1 cellular context compared by ENCODE assay signal in the genomic region with DNA sequence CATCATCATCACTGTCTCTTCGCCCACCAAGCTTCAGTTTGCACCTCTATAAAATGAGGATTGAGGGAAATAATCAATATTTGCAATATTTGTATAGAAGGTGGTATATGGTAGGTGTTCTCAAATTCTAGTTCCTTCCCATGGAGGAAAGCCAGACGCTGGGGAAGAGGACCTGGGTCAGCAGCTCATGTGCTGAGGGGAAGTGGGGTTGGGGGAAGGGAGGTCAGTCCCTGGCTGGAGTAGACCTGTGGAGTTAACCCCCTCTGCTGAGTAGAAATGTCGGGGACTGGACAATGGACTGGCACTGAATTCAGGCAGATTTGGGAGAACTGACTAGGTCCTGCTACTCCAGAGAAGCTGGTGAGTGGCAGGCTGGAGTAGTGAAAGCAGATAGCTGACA.
TF ChIP-seq lines count a peak whose summit lies in the region.

No MANE protein-coding gene starts in this region.

TF ChIP-seq in endothelial cell of umbilical vein, 7 proteins besides CTCF, POLR2A, EP300 and RAD21:
- TF ChIP-seq JUN (IDR thresholded peaks at IDR 0.05; ENCODE audit: borderline replicate concordance, insufficient read depth, insufficient read length, low read depth) (no peak), EZH2 (IDR thresholded peaks at IDR 0.05; ENCODE audit: borderline replicate concordance, low read depth, low read length, severe bottlenecking) (no peak), GATA2 (IDR thresholded peaks at IDR 0.05; ENCODE audit: insufficient read depth, insufficient read length, low read depth, low read length) (no peak), MYC (IDR thresholded peaks at IDR 0.05; ENCODE audit: low read depth, low read length) (no peak), FOS (IDR thresholded peaks at IDR 0.05; ENCODE audit: borderline replicate concordance, insufficient read depth, low read length) (no peak), POLR2AphosphoS5 (IDR thresholded peaks at IDR 0.05; ENCODE audit: insufficient read depth, low read depth, low read length) (no peak)
- TF ChIP-seq, protein P1, sequence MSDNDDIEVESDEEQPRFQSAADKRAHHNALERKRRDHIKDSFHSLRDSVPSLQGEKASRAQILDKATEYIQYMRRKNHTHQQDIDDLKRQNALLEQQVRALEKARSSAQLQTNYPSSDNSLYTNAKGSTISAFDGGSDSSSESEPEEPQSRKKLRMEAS (IDR thresholded peaks at IDR 0.05; ENCODE audit: insufficient read depth, insufficient read length): no peak
